Comparison of ENCODE assay signal across 21 cellular contexts in the genomic region with DNA sequence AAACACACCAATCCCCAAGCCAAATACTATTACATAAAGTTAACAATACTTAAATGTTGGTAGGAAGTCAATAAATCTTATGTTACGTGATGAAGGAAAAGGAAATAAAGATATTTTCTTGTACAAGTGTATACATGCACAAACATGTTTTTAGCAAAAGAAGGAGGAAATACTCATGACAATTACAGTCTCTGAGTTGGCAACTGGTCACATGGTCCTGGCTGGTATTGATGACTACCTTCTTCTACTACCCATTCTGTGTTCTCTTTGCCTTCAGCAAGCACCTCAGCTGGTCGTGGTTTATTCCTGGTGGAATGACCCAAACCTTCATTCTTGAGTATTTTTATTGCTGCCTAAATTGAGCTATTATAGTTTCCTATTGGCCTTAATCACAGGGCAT.
A peak's percentile ranks its signal among the peaks of the same experiment; 100 is the strongest.
DNase-seq lines count a peak whose midpoint lies in the region; ATAC-seq, FAIRE-seq and TF ChIP-seq lines count a peak whose summit lies in the region.
"Had no signal": no experiment of that assay in that cellular context is flagged by ENCODE, and none has a peak within 500 bp of the region (broad histone marks: within the 10 kb centered on the region; RNA-seq: fewer than 3 reads in every experiment).

No MANE protein-coding gene starts in this region.

- peaks cover 2 to 47% (median 20%) of the 10 kb centered on the region in 3 donors for H3K36me3 ChIP-seq in pancreas
- H3K36me3 ChIP-seq in esophagus muscularis mucosa, result peaks cover 57 to 98% (median 84%) of the 10 kb centered on the region in 4 donors

- H3K36me3 Mint-ChIP-seq in activated T-cell treated with anti-CD3 and anti-CD28 coated beads, Interleukin-2, amount 50 U/mL, for 72 hours (ENCODE audit: insufficient read depth in 2 of 2), result peaks cover 23 to 53% of the 10 kb centered on the region in 2 donors
- peaks cover 70% of the 10 kb centered on the region for H3K36me3 Mint-ChIP-seq in activated CD4-positive, alpha-beta memory T cell treated with anti-CD3 and anti-CD28 coated beads for 36 hours
- peaks cover 45% of the 10 kb centered on the region for H3K36me3 Mint-ChIP-seq in endothelial cell (ENCODE audit: low read depth, unreplicated experiment)

- intact Hi-C loops in activated CD4-positive, alpha-beta memory T cell treated with anti-CD3 and anti-CD28 coated beads for 36 hours (cut with micrococcal nuclease), result no loop called here
- intact Hi-C loops in pancreas (cut with DNase I), result no loop called here
- intact Hi-C loops in esophagus muscularis mucosa (cut with DNase I), result no loop called here

- H3K4me1 ChIP-seq in pancreas (no peaks in the 10 kb centered on the region), esophagus muscularis mucosa (no peaks in the 10 kb centered on the region)
- H3K4me1 ChIP-seq: BE2C had no signal

- no peak for TF ChIP-seq EP300 in esophagus muscularis mucosa (IDR thresholded peaks at IDR 0.05)

- POLR2A ChIA-PET in activated CD4-positive, alpha-beta memory T cell treated with anti-CD3 and anti-CD28 coated beads for 36 hours (lab: Charles Lee), result no interaction called here

- CTCF ChIA-PET in activated CD4-positive, alpha-beta memory T cell treated with anti-CD3 and anti-CD28 coated beads for 36 hours (lab: Charles Lee), result no interaction called here

- H3K4me3 ChIP-seq in pancreas, result no peak overlapping the region
- no peak overlapping the region for H3K4me3 ChIP-seq in esophagus muscularis mucosa

- TF ChIP-seq POLR2A in esophagus muscularis mucosa (IDR thresholded peaks at IDR 0.05; ENCODE audit: low read depth), result no peak

- peak overlapping the region; percentile 46 for H3K27ac Mint-ChIP-seq in activated T-cell treated with anti-CD3 and anti-CD28 coated beads, Interleukin-2, amount 50 U/mL, for 72 hours
- peak overlapping the region; percentile 15 for H3K27ac Mint-ChIP-seq in activated CD4-positive, alpha-beta memory T cell treated with anti-CD3 and anti-CD28 coated beads for 36 hours
- H3K27ac Mint-ChIP-seq in endothelial cell (ENCODE audit: unreplicated experiment), result no peak overlapping the region

- H3K27me3 Mint-ChIP-seq in activated T-cell treated with anti-CD3 and anti-CD28 coated beads, Interleukin-2, amount 50 U/mL, for 72 hours (ENCODE audit: low read depth), result no peaks in the 10 kb centered on the region
- H3K27me3 Mint-ChIP-seq in activated CD4-positive, alpha-beta memory T cell treated with anti-CD3 and anti-CD28 coated beads for 36 hours, result no peaks in the 10 kb centered on the region
- H3K27me3 Mint-ChIP-seq in endothelial cell (ENCODE audit: unreplicated experiment), result peaks cover 6% of the 10 kb centered on the region
- H3K27me3 Mint-ChIP-seq: CD4-positive, CD25-positive, alpha-beta regulatory T cell had no signal

- H3K9me3 Mint-ChIP-seq in activated T-cell treated with anti-CD3 and anti-CD28 coated beads, Interleukin-2, amount 50 U/mL, for 72 hours, result peaks cover 2 to 3% of the 10 kb centered on the region in 2 donors
- H3K9me3 Mint-ChIP-seq in activated CD4-positive, alpha-beta memory T cell treated with anti-CD3 and anti-CD28 coated beads for 36 hours, result no peaks in the 10 kb centered on the region
- no peaks in the 10 kb centered on the region for H3K9me3 Mint-ChIP-seq in endothelial cell (ENCODE audit: unreplicated experiment)

- H3K4me1 Mint-ChIP-seq in activated T-cell treated with anti-CD3 and anti-CD28 coated beads, Interleukin-2, amount 50 U/mL, for 72 hours (ENCODE audit: low read depth), result peaks cover 29% of the 10 kb centered on the region
- peaks cover 19% of the 10 kb centered on the region for H3K4me1 Mint-ChIP-seq in activated CD4-positive, alpha-beta memory T cell treated with anti-CD3 and anti-CD28 coated beads for 36 hours (ENCODE audit: low read depth)
- no peaks in the 10 kb centered on the region for H3K4me1 Mint-ChIP-seq in endothelial cell (ENCODE audit: unreplicated experiment)

- ATAC-seq in activated T-cell treated with anti-CD3 and anti-CD28 coated beads, Interleukin-2, amount 50 U/mL, for 72 hours (replicated peaks in 1 of 2), result no peak
- ATAC-seq in pancreas, result no peak

- WGBS in pancreas, 2 donors, result 94 to 100% methylated on average over 2 of the region's 2 CpGs
- WGBS in esophagus muscularis mucosa, result 94% methylated on average over 2 of the region's 2 CpGs

- H3K27ac ChIP-seq in pancreas, result no peak overlapping the region
- no peak overlapping the region for H3K27ac ChIP-seq in esophagus muscularis mucosa (replicated peaks in 1 of 4)

- no peak for DNase-seq in activated T-cell treated with anti-CD3 and anti-CD28 coated beads, Interleukin-2, amount 50 U/mL, for 72 hours
- DNase-seq in activated T-cell treated with anti-CD3 and anti-CD28 coated beads, Interleukin-2, amount 50 U/mL, for 1 hour, result no peak
- no peak for DNase-seq in activated CD4-positive, alpha-beta memory T cell treated with anti-CD3 and anti-CD28 coated beads for 36 hours
- no peak for DNase-seq in endothelial cell (ENCODE audit: low spot score)
- no peak for DNase-seq in pancreas
- DNase-seq in activated CD4-positive, alpha-beta T cell treated with anti-CD3 and anti-CD28 coated beads for 48 hours, result no peak
- no peak for DNase-seq in esophagus muscularis mucosa (ENCODE audit: extremely low spot score)
- DNase-seq in NCI-H2227 (lab: John Stamatoyannopoulos, UW; ENCODE audit: unreplicated experiment), result no peak
- DNase-seq: BE2C; CD4-positive, CD25-positive, alpha-beta regulatory T cell; COR-L47; DMS 273 treated with DMSO at 0.1 percent for 48 hours; DND-41; NCI-H1105 treated with DMSO at 0.1 percent for 48 hours; NCI-H187; NCI-H2107; NCI-H2227 treated with DMSO at 0.1 percent for 48 hours; NCI-H510A treated with DMSO at 0.1 percent for 48 hours; NCI-H774 had no signal

- peak; percentile 41 for FAIRE-seq in pancreas (lab: Jason Lieb, UNC)
- FAIRE-seq: A204.1, RCC 7860 had no signal

- H3K9me3 ChIP-seq in pancreas (no peaks in the 10 kb centered on the region), esophagus muscularis mucosa (no peaks in the 10 kb centered on the region)
- H3K9me3 ChIP-seq: BE2C had no signal

- TF ChIP-seq CTCF in endothelial cell (IDR thresholded peaks at IDR 0.05; ENCODE audit: unreplicated experiment) (no peak), pancreas (IDR thresholded peaks at IDR 0.05) (no peak), esophagus muscularis mucosa (IDR thresholded peaks at IDR 0.05) (no peak)

- H3K27me3 ChIP-seq in pancreas (no peaks in the 10 kb centered on the region), esophagus muscularis mucosa (no peaks in the 10 kb centered on the region)
- H3K27me3 ChIP-seq: BE2C had no signal

- no peak overlapping the region for H3K4me3 Mint-ChIP-seq in activated T-cell treated with anti-CD3 and anti-CD28 coated beads, Interleukin-2, amount 50 U/mL, for 72 hours
- no peak overlapping the region for H3K4me3 Mint-ChIP-seq in activated CD4-positive, alpha-beta memory T cell treated with anti-CD3 and anti-CD28 coated beads for 36 hours
- H3K4me3 Mint-ChIP-seq in endothelial cell (ENCODE audit: unreplicated experiment), result peak overlapping the region; percentile 35
- H3K4me3 Mint-ChIP-seq: CD4-positive, CD25-positive, alpha-beta regulatory T cell had no signal
